Comparison of ENCODE assay signal across 1 cellular context in genomic region chr15:44726568-44727461, GRCh38.
A peak's percentile ranks its signal among the peaks of the same experiment; 100 is the strongest.
TF ChIP-seq lines count a peak whose summit lies in the region.

No MANE protein-coding gene starts in this region.

TF ChIP-seq in GM12878, 131 proteins besides CTCF, POLR2A, EP300 and RAD21 (continued from another document and continues in another):
- TF ChIP-seq ZBTB40 (IDR thresholded peaks at IDR 0.05; ENCODE audit: borderline replicate concordance), result 0 out of 2 replicates have a peak, but pooled peaks have one; percentile 18
- TF ChIP-seq HDAC2 (IDR thresholded peaks at IDR 0.05), result no peak; the same call in 1 of the 2 replicates
- peak; percentile 10; the same call in 1 of the 2 replicates for TF ChIP-seq ELK1 (IDR thresholded peaks at IDR 0.05; ENCODE audit: low read depth, low read length)
- TF ChIP-seq ETV6 (conservative IDR thresholded peaks at IDR 0.05 in 1 of 2, IDR thresholded peaks at IDR 0.05 in 1 of 2; ENCODE audit: borderline replicate concordance in 1 of 2, low read depth in 1 of 2), result peak in 1 of 2 experiments; percentile 70; a peak in 2 of 4 replicates
- TF ChIP-seq TBL1XR1 (IDR thresholded peaks at IDR 0.05; ENCODE audit: low read depth, low read length), result 0 out of 2 replicates have a peak, but pooled peaks have one; percentile 69
- no peak for TF ChIP-seq HSF1 (IDR thresholded peaks at IDR 0.05; ENCODE audit: low read depth, low read length)
- peak; percentile 77; the same call in 1 of the 2 replicates for TF ChIP-seq TARDBP (IDR thresholded peaks at IDR 0.05; ENCODE audit: borderline replicate concordance)
- TF ChIP-seq BCLAF1 (IDR thresholded peaks at IDR 0.05), result no peak
- peak; percentile 90 for TF ChIP-seq NFIC (IDR thresholded peaks at IDR 0.05; ENCODE audit: low read depth, low read length)
- TF ChIP-seq BCL11A (IDR thresholded peaks at IDR 0.05; ENCODE audit: low read depth, low read length), result peak; percentile 76
- TF ChIP-seq IKZF1 (conservative IDR thresholded peaks at IDR 0.05), result peak; percentile 57
- no peak for TF ChIP-seq SMC3 (IDR thresholded peaks at IDR 0.05; ENCODE audit: borderline replicate concordance, low read length)
- TF ChIP-seq GATAD2B (conservative IDR thresholded peaks at IDR 0.05; ENCODE audit: low read depth), result no peak
- TF ChIP-seq CBFB (IDR thresholded peaks at IDR 0.05; ENCODE audit: low read depth), result peak; percentile 96
- peak in 1 of 2 experiments; percentile 29; a peak in 1 of 3 replicates for TF ChIP-seq EGR1 (IDR thresholded peaks at IDR 0.05; ENCODE audit: borderline replicate concordance in 1 of 2, low read depth in 2 of 2, low read length in 2 of 2)
- no peak for TF ChIP-seq ESRRA (IDR thresholded peaks at IDR 0.05; ENCODE audit: low read length)
- no peak for TF ChIP-seq YBX1 (IDR thresholded peaks at IDR 0.05)
- TF ChIP-seq MAX (IDR thresholded peaks at IDR 0.05; ENCODE audit: low read depth, low read length), result no peak
- TF ChIP-seq SUZ12 (IDR thresholded peaks at IDR 0.05; ENCODE audit: unreplicated experiment), result no peak
- peak; percentile 45; the same call in 1 of the 2 replicates for TF ChIP-seq RELB (IDR thresholded peaks at IDR 0.05; ENCODE audit: low read depth)
- TF ChIP-seq KDM1A (IDR thresholded peaks at IDR 0.05; ENCODE audit: borderline replicate concordance), result no peak
- no peak for TF ChIP-seq CHD2 (IDR thresholded peaks at IDR 0.05; ENCODE audit: borderline replicate concordance, low read depth, low read length)
- TF ChIP-seq KLF5 (IDR thresholded peaks at IDR 0.05; ENCODE audit: partially characterized antibody), result peak; percentile 86
- no peak for TF ChIP-seq STAT1 (conservative IDR thresholded peaks at IDR 0.05)
- no peak; the same call in 1 of the 2 replicates for TF ChIP-seq PAX8 (IDR thresholded peaks at IDR 0.05)
- peak; percentile 87; the same call in 1 of the 2 replicates for TF ChIP-seq CBX5 (IDR thresholded peaks at IDR 0.05; ENCODE audit: low read depth)
- peak; percentile 93 for TF ChIP-seq BACH1 (IDR thresholded peaks at IDR 0.05; ENCODE audit: borderline replicate concordance)
- 0 out of 2 replicates have a peak, but pooled peaks have one; percentile 32 for TF ChIP-seq GABPA (IDR thresholded peaks at IDR 0.05; ENCODE audit: low read depth)
- TF ChIP-seq MXI1 (IDR thresholded peaks at IDR 0.05; ENCODE audit: low read depth, low read length), result peak; percentile 35
- TF ChIP-seq SIX5 (IDR thresholded peaks at IDR 0.05; ENCODE audit: low read depth, low read length, severe bottlenecking), result no peak
- no peak; the same call in 1 of the 2 replicates for TF ChIP-seq RB1 (IDR thresholded peaks at IDR 0.05; ENCODE audit: borderline replicate concordance)
- TF ChIP-seq ZSCAN29 (IDR thresholded peaks at IDR 0.05), result no peak
- 0 out of 2 replicates have a peak, but pooled peaks have one; percentile 2 for TF ChIP-seq SPI1 (IDR thresholded peaks at IDR 0.05; ENCODE audit: borderline replicate concordance, insufficient read depth, low read depth, low read length)
- TF ChIP-seq NBN (IDR thresholded peaks at IDR 0.05), result peak; percentile 84
- 0 out of 2 replicates have a peak, but pooled peaks have one; percentile 13 for TF ChIP-seq LARP7 (IDR thresholded peaks at IDR 0.05)
- peak; percentile 50 for TF ChIP-seq PBX3 (IDR thresholded peaks at IDR 0.05; ENCODE audit: insufficient replicate concordance, low read depth, low read length)
- TF ChIP-seq SKIL (IDR thresholded peaks at IDR 0.05; ENCODE audit: low read depth, poor library complexity, severe bottlenecking), result peak; percentile 63
- TF ChIP-seq IRF3 (IDR thresholded peaks at IDR 0.05), result no peak
- TF ChIP-seq ZBTB4 (CRISPR knock-in tag; IDR thresholded peaks at IDR 0.05), result peak; percentile 77
